9 cellular contexts compared by ENCODE assay signal in genomic region chr13:79541426-79542049, GRCh38.
DNase-seq lines count a peak whose midpoint lies in the region; ATAC-seq and TF ChIP-seq lines count a peak whose summit lies in the region.
"Had no signal": no experiment of that assay in that cellular context is flagged by ENCODE, and none has a peak within 500 bp of the region (broad histone marks: within the 10 kb centered on the region; RNA-seq: fewer than 3 reads in every experiment).

No MANE protein-coding gene starts in this region.

- H3K9me3 ChIP-seq in CD4-positive, alpha-beta memory T cell (ENCODE audit: control insufficient read depth in 1 of 2, low read length in 2 of 2), result no peaks in the 10 kb centered on the region
- H3K9me3 ChIP-seq in PC-3 (ENCODE audit: low read length) (no peaks in the 10 kb centered on the region), neural cell (ENCODE audit: low read length) (no peaks in the 10 kb centered on the region)

- BruUV-seq in PC-3 (replicated peaks; lab: Mats Ljungman, UMichigan), result no TSS peak

- CTCF ChIA-PET in CD4-positive, alpha-beta memory T cell (lab: Charles Lee; ENCODE audit: partially characterized antibody), result interaction anchor here (0.8 to 11.2 kb wide), 9 partner anchors 15 to 1404 kb away, joined by 3 to 266 read pairs (median 4); partner anchors contain the start of gene NDFIP2
- CTCF ChIA-PET in PC-3 (lab: Charles Lee), result interaction anchor here (0.6 to 1.0 kb wide), 2 partner anchors 118 to 199 kb away, joined by 5 to 32 read pairs; no protein-coding TSS in a partner anchor

- no peak overlapping the region for H3K27ac ChIP-seq in CD4-positive, alpha-beta memory T cell (ENCODE audit: low read depth, low read length)
- no peak overlapping the region for H3K27ac ChIP-seq in HL-60 (replicated peaks)
- no peak overlapping the region for H3K27ac ChIP-seq in PC-3 (ENCODE audit: low read length)
- H3K27ac ChIP-seq in neural cell (ENCODE audit: low read length), result no peak overlapping the region

- intact Hi-C loops in CD4-positive, alpha-beta memory T cell (cut with micrococcal nuclease), result loop anchor here (1.0 to 10.0 kb wide), 4 partner anchors 61 to 557 kb away; partner anchors contain the start of genes NDFIP2 and RBM26
- intact Hi-C loops in PC-3 (cut with micrococcal nuclease), result loop anchor here (1.0 kb wide), 2 partner anchors 56 to 117 kb away; no protein-coding TSS in a partner anchor

- no peak overlapping the region for H3K4me3 Mint-ChIP-seq in CD4-positive, alpha-beta memory T cell
- no peak overlapping the region for H3K4me3 Mint-ChIP-seq in endothelial cell (ENCODE audit: unreplicated experiment)
- H3K4me3 Mint-ChIP-seq: T-helper 1 cell treated with Interleukin-12 subunit alpha and Interleukin-12 subunit beta and Interleukin-4 antibody, amounts not matched to agents 30 μg/mL and 1 μg/mL, for 36 hours had no signal

- POLR2A ChIA-PET in CD4-positive, alpha-beta memory T cell (lab: Charles Lee; ENCODE audit: partially characterized antibody), result interaction anchor here (2.8 kb wide), 1 partner anchor 117 kb away, joined by 10 read pairs; no protein-coding TSS in a partner anchor
- POLR2A ChIA-PET in PC-3 (lab: Charles Lee; ENCODE audit: unreplicated experiment), result interaction anchor here (0.7 to 0.8 kb wide), 2 partner anchors 13 to 60 kb away, joined by 6 to 7 read pairs; no protein-coding TSS in a partner anchor

- H3K79me2 ChIP-seq in PC-3 (ENCODE audit: low read length) (no peaks in the 10 kb centered on the region), neural cell (replicated peaks; ENCODE audit: insufficient read depth, low read length) (no peaks in the 10 kb centered on the region)

- no peaks in the 10 kb centered on the region for H3K27me3 ChIP-seq in CD4-positive, alpha-beta memory T cell (ENCODE audit: insufficient read depth, low read length)
- H3K27me3 ChIP-seq in HL-60 (ENCODE audit: insufficient read depth, poor library complexity, severe bottlenecking) (no peaks in the 10 kb centered on the region), PC-3 (ENCODE audit: low read length) (no peaks in the 10 kb centered on the region), neural cell (ENCODE audit: insufficient read depth, low read depth, low read length) (no peaks in the 10 kb centered on the region)

- peak; percentile 89 for TF ChIP-seq RAD21 in neural cell (conservative IDR thresholded peaks at IDR 0.05)

- H3K9me3 Mint-ChIP-seq in CD4-positive, alpha-beta memory T cell, result no peaks in the 10 kb centered on the region
- no peaks in the 10 kb centered on the region for H3K9me3 Mint-ChIP-seq in endothelial cell (ENCODE audit: unreplicated experiment)
- H3K9me3 Mint-ChIP-seq: T-helper 1 cell treated with Interleukin-12 subunit alpha and Interleukin-12 subunit beta and Interleukin-4 antibody, amounts not matched to agents 30 μg/mL and 1 μg/mL, for 36 hours had no signal

- no peaks in the 10 kb centered on the region for H3F3A ChIP-seq in PC-3 (ENCODE audit: low read length, unreplicated experiment)
- H3F3A ChIP-seq in neural cell (ENCODE audit: insufficient read depth, low read length, poor library complexity, severe bottlenecking), result no peaks in the 10 kb centered on the region

- H4K20me1 ChIP-seq in PC-3 (ENCODE audit: low read length) (no peaks in the 10 kb centered on the region), neural cell (ENCODE audit: insufficient read depth) (no peaks in the 10 kb centered on the region)

- ATAC-seq in GM18861 (IDR thresholded peaks at IDR 0.05; ENCODE audit: unreplicated experiment) (peak; percentile 65), PC-3 (peak; percentile 48; the same call in 1 of the 2 replicates), HG02763 (IDR thresholded peaks at IDR 0.05; ENCODE audit: unreplicated experiment) (no peak)

- DNase-seq in CD4-positive, alpha-beta memory T cell, result peak in 4 of 5 donors; percentile 59 to 66 (median 62)
- peak in 1 of 2 experiments; percentile 42 for DNase-seq in HL-60 (ENCODE audit: low read depth in 1 of 2, low spot score in 1 of 2)
- DNase-seq in PC-3, result peak; percentile 82
- peak; percentile 28 for DNase-seq in endothelial cell (ENCODE audit: low spot score)
- DNase-seq in activated CD4-positive, CD25-positive, alpha-beta regulatory T cell (lab: John Stamatoyannopoulos, UW), result no peak

- no peaks in the 10 kb centered on the region for H3K27me3 Mint-ChIP-seq in CD4-positive, alpha-beta memory T cell
- no peaks in the 10 kb centered on the region for H3K27me3 Mint-ChIP-seq in endothelial cell (ENCODE audit: unreplicated experiment)

- no peaks in the 10 kb centered on the region for H3K36me3 Mint-ChIP-seq in CD4-positive, alpha-beta memory T cell
- H3K36me3 Mint-ChIP-seq in endothelial cell (ENCODE audit: low read depth, unreplicated experiment), result no peaks in the 10 kb centered on the region

- no peak overlapping the region for H3K4me3 ChIP-seq in CD4-positive, alpha-beta memory T cell (ENCODE audit: low read length in 2 of 2)
- H3K4me3 ChIP-seq in HL-60 (replicated peaks; ENCODE audit: insufficient read depth, low read length) (no peak overlapping the region), PC-3 (ENCODE audit: low read length) (no peak overlapping the region), neural cell (ENCODE audit: low read length) (no peak overlapping the region)

- H3K27ac Mint-ChIP-seq in CD4-positive, alpha-beta memory T cell, result no peak overlapping the region
- H3K27ac Mint-ChIP-seq in endothelial cell (ENCODE audit: unreplicated experiment), result no peak overlapping the region
- H3K27ac Mint-ChIP-seq: T-helper 1 cell treated with Interleukin-12 subunit alpha and Interleukin-12 subunit beta and Interleukin-4 antibody, amounts not matched to agents 30 μg/mL and 1 μg/mL, for 36 hours had no signal

- TF ChIP-seq EP300 in neural cell (conservative IDR thresholded peaks at IDR 0.05; ENCODE audit: poor library complexity, severe bottlenecking), result no peak

- H3K9me2 ChIP-seq in PC-3 (replicated peaks; ENCODE audit: low read length) (no peaks in the 10 kb centered on the region), neural cell (ENCODE audit: insufficient read depth, low read length) (no peaks in the 10 kb centered on the region)

- peak; percentile 26 for TF ChIP-seq CTCF in HL-60 (IDR thresholded peaks at IDR 0.05; ENCODE audit: insufficient read depth, low read length)
- TF ChIP-seq CTCF in PC-3 (conservative IDR thresholded peaks at IDR 0.05; ENCODE audit: low read depth, low read length), result peak; percentile 70
- TF ChIP-seq CTCF in endothelial cell (IDR thresholded peaks at IDR 0.05; ENCODE audit: unreplicated experiment), result peak; percentile 98
- TF ChIP-seq CTCF in neural cell (IDR thresholded peaks at IDR 0.05; ENCODE audit: poor library complexity, severe bottlenecking), result peak; percentile 82

- H3K9ac ChIP-seq in PC-3 (ENCODE audit: low read length) (no peak overlapping the region), neural cell (ENCODE audit: low read length) (no peak overlapping the region)

- peaks cover 0 to 2% (median 0%) of the 10 kb centered on the region in 4 donors for H3K4me1 Mint-ChIP-seq in CD4-positive, alpha-beta memory T cell
- H3K4me1 Mint-ChIP-seq in endothelial cell (ENCODE audit: unreplicated experiment), result no peaks in the 10 kb centered on the region

- H3K4me1 ChIP-seq in CD4-positive, alpha-beta memory T cell (ENCODE audit: insufficient read depth, low read length), result no peaks in the 10 kb centered on the region
- no peaks in the 10 kb centered on the region for H3K4me1 ChIP-seq in PC-3 (ENCODE audit: insufficient read depth, low read length)

- no peak overlapping the region for H2AFZ ChIP-seq in PC-3 (ENCODE audit: low read length)
- no peak overlapping the region for H2AFZ ChIP-seq in neural cell (ENCODE audit: low read depth, low read length)

- H3K36me3 ChIP-seq in CD4-positive, alpha-beta memory T cell (ENCODE audit: insufficient read depth, low read length), result no peaks in the 10 kb centered on the region
- no peaks in the 10 kb centered on the region for H3K36me3 ChIP-seq in PC-3 (ENCODE audit: low read depth, low read length)
- no peaks in the 10 kb centered on the region for H3K36me3 ChIP-seq in neural cell (ENCODE audit: insufficient read depth, low read length)

- no peak overlapping the region for H3K4me2 ChIP-seq in PC-3 (ENCODE audit: low read length)
- no peak overlapping the region for H3K4me2 ChIP-seq in neural cell (ENCODE audit: low read length)

TF ChIP-seq in neural cell, 6 proteins besides CTCF, POLR2A, EP300 and RAD21:
- TF ChIP-seq REST (IDR thresholded peaks at IDR 0.05; ENCODE audit: borderline replicate concordance) (no peak), SMC3 (conservative IDR thresholded peaks at IDR 0.05; ENCODE audit: poor library complexity) (peak; percentile 85), MXI1 (conservative IDR thresholded peaks at IDR 0.05; ENCODE audit: poor library complexity, severe bottlenecking) (no peak)

Comparison
In these comparisons a context has a peak if more than half of its experiments do, and no peak if none do; other contexts are left out.
1. DNase-seq: peak in CD4-positive, alpha-beta memory T cell (4 of 5), PC-3 (single experiment) and endothelial cell (single experiment); none in activated CD4-positive, CD25-positive, alpha-beta regulatory T cell (0 of 4).
2. CTCF ChIP-seq: peak in every context shown above with its lines; median percentile 98 in endothelial cell; 82 in neural cell; 70 in PC-3; 26 in HL-60.